In the genomic region with DNA sequence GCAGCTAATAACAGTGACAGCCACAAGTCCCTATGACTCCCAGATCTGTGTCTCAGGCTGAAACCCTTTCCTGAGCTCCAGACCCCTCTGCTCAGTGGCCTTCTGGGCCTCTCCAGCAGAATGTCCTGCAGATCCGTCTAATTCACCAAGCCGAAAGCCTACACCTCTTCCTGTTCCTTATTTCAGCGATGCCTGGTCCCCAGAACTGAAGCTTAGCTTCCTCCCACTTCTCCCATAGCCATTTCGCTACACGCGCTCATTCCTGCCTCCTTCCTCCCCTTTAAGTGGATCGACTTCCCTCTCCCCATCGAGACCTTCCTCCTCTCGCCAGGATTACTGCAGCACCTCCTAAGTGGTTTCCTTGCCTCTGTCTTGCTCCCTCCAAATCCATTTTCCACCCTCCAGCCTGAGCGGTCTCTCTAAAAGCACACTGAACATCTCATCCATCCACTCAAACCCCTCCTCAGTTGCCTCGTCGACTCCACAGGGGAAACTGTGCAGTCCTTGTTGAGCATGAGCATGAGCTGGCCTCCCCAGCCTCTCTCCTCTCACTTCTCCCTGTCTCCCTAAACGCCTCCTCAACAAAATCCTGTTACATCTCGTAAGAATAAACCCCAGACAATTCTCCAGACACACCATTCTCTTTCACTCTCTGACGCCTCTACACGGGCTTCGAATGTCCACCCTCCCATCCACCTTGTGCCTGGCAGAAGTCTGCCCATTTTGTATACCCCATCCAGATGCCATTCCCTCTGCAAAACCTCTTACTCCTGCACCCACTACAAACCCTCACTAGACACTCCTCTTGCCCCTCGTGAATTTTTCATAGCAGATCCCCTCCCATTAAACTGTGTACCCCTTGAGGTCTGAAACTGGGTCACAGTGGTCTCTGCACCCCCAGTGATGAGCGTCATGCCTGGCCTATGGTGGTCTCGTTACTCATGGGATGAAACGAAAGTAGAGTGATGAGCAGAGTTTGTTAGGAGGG, we compare ENCODE assay signal across 19 cellular contexts.
DNase-seq lines count a peak whose midpoint lies in the region; TF ChIP-seq lines count a peak whose summit lies in the region.
"Had no signal": no experiment of that assay in that cellular context is flagged by ENCODE, and none has a peak within 500 bp of the region (broad histone marks: within the 10 kb centered on the region; RNA-seq: fewer than 3 reads in every experiment).

No MANE protein-coding gene starts in this region.

- intact Hi-C loops in posterior vena cava (cut with DNase I), result loop anchor here in 1 of 2 donors (1.0 kb wide), 1 partner anchor 48 kb away; no protein-coding TSS in a partner anchor

- H3K27me3 ChIP-seq in H7 (ENCODE audit: control insufficient read depth, insufficient read depth, low read length), result no peaks in the 10 kb centered on the region
- H3K27me3 ChIP-seq in Peyer's patch, result no peaks in the 10 kb centered on the region
- H3K27me3 ChIP-seq: BLaER1 had no signal

- H3K27ac Mint-ChIP-seq in activated naive CD4-positive, alpha-beta T cell treated with anti-CD3 and anti-CD28 coated beads, Interleukin-2, amount 50 U/mL, for 24 hours, result peak overlapping the region; percentile 38
- peak overlapping the region; percentile 46 for H3K27ac Mint-ChIP-seq in chondrocyte (ENCODE audit: unreplicated experiment)

- no peaks in the 10 kb centered on the region for H3K4me1 Mint-ChIP-seq in activated naive CD4-positive, alpha-beta T cell treated with anti-CD3 and anti-CD28 coated beads, Interleukin-2, amount 50 U/mL, for 24 hours
- no peaks in the 10 kb centered on the region for H3K4me1 Mint-ChIP-seq in chondrocyte (ENCODE audit: low read depth)

- no peaks in the 10 kb centered on the region for H3K9me3 ChIP-seq in Peyer's patch
- H3K9me3 ChIP-seq: BLaER1 had no signal

- H3K36me3 Mint-ChIP-seq in activated naive CD4-positive, alpha-beta T cell treated with anti-CD3 and anti-CD28 coated beads, Interleukin-2, amount 50 U/mL, for 24 hours, result no peaks in the 10 kb centered on the region
- H3K36me3 Mint-ChIP-seq in chondrocyte (ENCODE audit: low read depth), result peaks cover 18% of the 10 kb centered on the region

- no peak for DNase-seq in activated naive CD4-positive, alpha-beta T cell treated with Interleukin-2 at 50 U/mL for 16 hours
- DNase-seq in H7, result peak; percentile 33
- DNase-seq in chondrocyte (ENCODE audit: low spot score), result peak; percentile 33
- peak; percentile 37 for DNase-seq in posterior vena cava (ENCODE audit: low spot score)
- no peak for DNase-seq in UCSD-AML1 (lab: John Stamatoyannopoulos, UW; ENCODE audit: unreplicated experiment)
- no peak for DNase-seq in central memory CD4-positive, alpha-beta T cell
- DNase-seq in Peyer's patch, result no peak
- DNase-seq: DMS 273 treated with DMSO at 0.1 percent for 48 hours, GDM1, GM23248, NCI-H1417 treated with DMSO at 0.1 percent for 48 hours, NCI-H1930, NCI-H2171 treated with DMSO at 0.1 percent for 48 hours, NCI-H748 treated with DMSO at 0.1 percent for 48 hours, OCI-M1 had no signal

- no peak overlapping the region for H3K4me3 ChIP-seq in H7 (ENCODE audit: insufficient read depth, low read depth, low read length)
- H3K4me3 ChIP-seq in Peyer's patch, result no peak overlapping the region
- H3K4me3 ChIP-seq: BLaER1, GM12878, GM23248 had no signal

- no peak for TF ChIP-seq POLR2A in Peyer's patch (IDR thresholded peaks at IDR 0.05)

- no peaks in the 10 kb centered on the region for H3K27me3 Mint-ChIP-seq in activated naive CD4-positive, alpha-beta T cell treated with anti-CD3 and anti-CD28 coated beads, Interleukin-2, amount 50 U/mL, for 24 hours
- no peaks in the 10 kb centered on the region for H3K27me3 Mint-ChIP-seq in chondrocyte (ENCODE audit: low read depth)

- no peak overlapping the region for H3K4me3 Mint-ChIP-seq in activated naive CD4-positive, alpha-beta T cell treated with anti-CD3 and anti-CD28 coated beads, Interleukin-2, amount 50 U/mL, for 24 hours
- H3K4me3 Mint-ChIP-seq in chondrocyte (ENCODE audit: unreplicated experiment), result no peak overlapping the region

- H3K36me3 ChIP-seq in H7 (replicated peaks; ENCODE audit: control insufficient read depth, insufficient read depth, low read length) (no peaks in the 10 kb centered on the region), Peyer's patch (peaks cover 0 to 2% (median 0%) of the 10 kb centered on the region in 3 donors)
- H3K36me3 ChIP-seq: BLaER1 had no signal

- H3K4me1 ChIP-seq in Peyer's patch, result no peaks in the 10 kb centered on the region
- H3K4me1 ChIP-seq: BLaER1 had no signal

- no peak for TF ChIP-seq CTCF in chondrocyte (IDR thresholded peaks at IDR 0.05)
- no peak for TF ChIP-seq CTCF in Peyer's patch (IDR thresholded peaks at IDR 0.05)

- H3K9me3 Mint-ChIP-seq in activated naive CD4-positive, alpha-beta T cell treated with anti-CD3 and anti-CD28 coated beads, Interleukin-2, amount 50 U/mL, for 24 hours, result no peaks in the 10 kb centered on the region
- no peaks in the 10 kb centered on the region for H3K9me3 Mint-ChIP-seq in chondrocyte (ENCODE audit: low read depth)

- H3K27ac ChIP-seq in Peyer's patch, result no peak overlapping the region
- H3K27ac ChIP-seq: BLaER1, GM23248, RWPE1 had no signal

Comparison
In these comparisons a context has a peak if more than half of its experiments do, and no peak if none do; other contexts are left out.
1. DNase-seq: peak in H7 (single experiment), chondrocyte (single experiment) and posterior vena cava (single experiment); none in activated naive CD4-positive, alpha-beta T cell treated with Interleukin-2 at 50 U/mL for 16 hours (single experiment), UCSD-AML1 (single experiment), central memory CD4-positive, alpha-beta T cell (single experiment) and Peyer's patch (0 of 3).